ENCODE assay signal across 10 cellular contexts in genomic region chr17:1004769-1005295, GRCh38. TPM values are rescaled to one million over a fixed set of nuclear protein-coding genes. Genes with fewer than 3 reads are reported as not detected.
DNase-seq lines count a peak whose midpoint lies in the region; ATAC-seq and TF ChIP-seq lines count a peak whose summit lies in the region.
"Had no signal": no experiment of that assay in that cellular context is flagged by ENCODE, and none has a peak within 500 bp of the region (broad histone marks: within the 10 kb centered on the region; RNA-seq: fewer than 3 reads in every experiment).

No MANE protein-coding gene starts in this region.

- TF ChIP-seq CTCF in natural killer cell (IDR thresholded peaks at IDR 0.05) (no peak), nephron progenitor cell (IDR thresholded peaks at IDR 0.05) (no peak), GM20000 (IDR thresholded peaks at IDR 0.05; ENCODE audit: extremely low read depth, missing control alignments) (no peak)

- H3K36me3 Mint-ChIP-seq in natural killer cell (peaks cover 11% of the 10 kb centered on the region), nephron progenitor cell (ENCODE audit: low read depth) (peaks cover 36% of the 10 kb centered on the region)
- H3K36me3 Mint-ChIP-seq in natural killer cell treated with Interleukin-12 subunit alpha and Interleukin-12 subunit beta and Interleukin-15 and Interleukin-18, amount 100 ng/mL, for 72 hours: peaks cover 12% of the 10 kb centered on the region

- H3K9me3 Mint-ChIP-seq in natural killer cell (no peaks in the 10 kb centered on the region), nephron progenitor cell (no peaks in the 10 kb centered on the region)
- no peaks in the 10 kb centered on the region for H3K9me3 Mint-ChIP-seq in natural killer cell treated with Interleukin-12 subunit alpha and Interleukin-12 subunit beta and Interleukin-15 and Interleukin-18, amount 100 ng/mL, for 72 hours

- DNase-seq in natural killer cell (no peak), nephron progenitor cell (no peak), NCI-H774 (lab: John Stamatoyannopoulos, UW) (no peak), GM20000 (ENCODE audit: low spot score) (no peak)
- DNase-seq in natural killer cell treated with Interleukin-12 subunit alpha and Interleukin-12 subunit beta and Interleukin-15 and Interleukin-18, amount 100 ng/mL, for 72 hours (ENCODE audit: low spot score): no peak
- no peak for DNase-seq in activated CD4-positive, CD25-positive, alpha-beta regulatory T cell treated with anti-CD3 and anti-CD28 coated beads, Interleukin-2, amount 50 U/mL, for 72 hours
- DNase-seq: NCI-H1930, T-helper 1 cell had no signal

- H3K4me3 Mint-ChIP-seq in natural killer cell (no peak overlapping the region), nephron progenitor cell (no peak overlapping the region)
- H3K4me3 Mint-ChIP-seq in natural killer cell treated with Interleukin-12 subunit alpha and Interleukin-12 subunit beta and Interleukin-15 and Interleukin-18, amount 100 ng/mL, for 72 hours: no peak overlapping the region

- ATAC-seq in natural killer cell (no peak), GM21515 (IDR thresholded peaks at IDR 0.05; ENCODE audit: unreplicated experiment) (no peak)
- no peak for ATAC-seq in natural killer cell treated with Interleukin-12 subunit alpha and Interleukin-12 subunit beta and Interleukin-15 and Interleukin-18, amount 100 ng/mL, for 72 hours

- H3K27me3 Mint-ChIP-seq in natural killer cell (ENCODE audit: low read depth in 2 of 2) (no peaks in the 10 kb centered on the region), nephron progenitor cell (ENCODE audit: low read depth, poor library complexity) (no peaks in the 10 kb centered on the region)
- H3K27me3 Mint-ChIP-seq in natural killer cell treated with Interleukin-12 subunit alpha and Interleukin-12 subunit beta and Interleukin-15 and Interleukin-18, amount 100 ng/mL, for 72 hours: no peaks in the 10 kb centered on the region

- H3K27ac ChIP-seq in cingulate gyrus (ENCODE audit: low read depth, low read length): peak overlapping the region; percentile 86

- H3K4me1 Mint-ChIP-seq in natural killer cell: peaks cover 8% of the 10 kb centered on the region in 2 donors
- H3K4me1 Mint-ChIP-seq in natural killer cell treated with Interleukin-12 subunit alpha and Interleukin-12 subunit beta and Interleukin-15 and Interleukin-18, amount 100 ng/mL, for 72 hours (ENCODE audit: low read depth in 2 of 2): peaks cover 9 to 14% of the 10 kb centered on the region in 2 donors
- H3K4me1 Mint-ChIP-seq in nephron progenitor cell: peaks cover 16% of the 10 kb centered on the region

- peak overlapping the region; percentile 38 to 45 for H3K27ac Mint-ChIP-seq in natural killer cell
- no peak overlapping the region for H3K27ac Mint-ChIP-seq in natural killer cell treated with Interleukin-12 subunit alpha and Interleukin-12 subunit beta and Interleukin-15 and Interleukin-18, amount 100 ng/mL, for 72 hours
- peak overlapping the region; percentile 96 for H3K27ac Mint-ChIP-seq in nephron progenitor cell

- intact Hi-C loops in natural killer cell (cut with micrococcal nuclease): no loop called here

RNA-seq across cellular contexts. Expression of gene TIMM22, which starts 7.9 kb away (rescaled TPM):
- total RNA-seq in natural killer cell: 10 to 100 TPM in 1 of 3 donors, 1 to 10 TPM in 2; 7.8 to 11.3 (median 8.9) TPM
- 10 to 100 TPM; 12.7 to 19.8 TPM for total RNA-seq in natural killer cell treated with Interleukin-12 subunit alpha and Interleukin-12 subunit beta and Interleukin-15 and Interleukin-18, amount 100 ng/mL, for 72 hours

RNA-seq across cellular contexts. Expression of gene NXN, which starts 25.3 kb away (rescaled TPM):
- under 1 TPM in 2 of 3 donors, not detected in 1; 0.14 to 0.55 TPM for total RNA-seq in natural killer cell
- total RNA-seq in natural killer cell treated with Interleukin-12 subunit alpha and Interleukin-12 subunit beta and Interleukin-15 and Interleukin-18, amount 100 ng/mL, for 72 hours: under 1 TPM; 0.61 to 0.69 TPM

Comparison
In these comparisons a context has a peak if more than half of its experiments do, and no peak if none do; other contexts are left out.
1. H3K27ac Mint-ChIP-seq: peak in natural killer cell (2 of 2) and nephron progenitor cell (single experiment); none in natural killer cell treated with Interleukin-12 subunit alpha and Interleukin-12 subunit beta and Interleukin-15 and Interleukin-18, amount 100 ng/mL, for 72 hours (0 of 2).